In genomic region chr6:87301277-87301676, GRCh38 we compare ENCODE assay signal across 13 cellular contexts. TPM values are rescaled to one million over a fixed set of nuclear protein-coding genes. Genes with fewer than 3 reads are reported as not detected.
"Had no signal": no experiment of that assay in that cellular context is flagged by ENCODE, and none has a peak within 500 bp of the region (broad histone marks: within the 10 kb centered on the region; RNA-seq: fewer than 3 reads in every experiment).

No MANE protein-coding gene starts in this region.

RNA-seq across cellular contexts. Expression of gene GJB7, which starts 27.8 kb away (rescaled TPM):
- total RNA-seq: activated B cell treated with CpG ODN at 0.5 μM for 24 hours; activated CD4-positive, alpha-beta memory T cell treated with anti-CD3 and anti-CD28 coated beads for 36 hours; activated CD4-positive, alpha-beta memory T cell treated with anti-CD3 and anti-CD28 coated beads, Interleukin-2, amount 10 ng/mL, durations not matched to agents 7 days and 5 days; activated CD4-positive, alpha-beta T cell treated with anti-CD3 and anti-CD28 coated beads for 36 hours; activated CD4-positive, alpha-beta T cell treated with anti-CD3 and anti-CD28 coated beads, Interleukin-2, amount 10 ng/mL, durations not matched to agents 24 days and 14 days; activated CD4-positive, alpha-beta T cell treated with anti-CD3 and anti-CD28 coated beads, Interleukin-2, amount 10 ng/mL, durations not matched to agents 7 days and 5 days; activated CD8-positive, alpha-beta memory T cell treated with anti-CD3 and anti-CD28 coated beads for 36 hours; activated CD8-positive, alpha-beta memory T cell treated with anti-CD3 and anti-CD28 coated beads, Interleukin-2, amount 10 ng/mL, durations not matched to agents 7 days and 5 days; activated CD8-positive, alpha-beta T cell treated with anti-CD3 and anti-CD28 coated beads for 36 hours; activated CD8-positive, alpha-beta T cell treated with anti-CD3 and anti-CD28 coated beads, Interleukin-2, amount 10 ng/mL, durations not matched to agents 7 days and 5 days; T-helper 1 cell treated with Interleukin-12 subunit alpha and Interleukin-12 subunit beta and Interleukin-4 antibody, amounts not matched to agents 30 ng/mL and 1 ng/mL, for 36 hours; T-helper 17 cell; T-helper 2 cell treated with Interferon-gamma antibody and Interleukin-4, amounts not matched to agents 100 ng/mL and 5 ng/mL, for 36 hours had no signal
